ENCODE assay signal across 11 cellular contexts in the genomic region with DNA sequence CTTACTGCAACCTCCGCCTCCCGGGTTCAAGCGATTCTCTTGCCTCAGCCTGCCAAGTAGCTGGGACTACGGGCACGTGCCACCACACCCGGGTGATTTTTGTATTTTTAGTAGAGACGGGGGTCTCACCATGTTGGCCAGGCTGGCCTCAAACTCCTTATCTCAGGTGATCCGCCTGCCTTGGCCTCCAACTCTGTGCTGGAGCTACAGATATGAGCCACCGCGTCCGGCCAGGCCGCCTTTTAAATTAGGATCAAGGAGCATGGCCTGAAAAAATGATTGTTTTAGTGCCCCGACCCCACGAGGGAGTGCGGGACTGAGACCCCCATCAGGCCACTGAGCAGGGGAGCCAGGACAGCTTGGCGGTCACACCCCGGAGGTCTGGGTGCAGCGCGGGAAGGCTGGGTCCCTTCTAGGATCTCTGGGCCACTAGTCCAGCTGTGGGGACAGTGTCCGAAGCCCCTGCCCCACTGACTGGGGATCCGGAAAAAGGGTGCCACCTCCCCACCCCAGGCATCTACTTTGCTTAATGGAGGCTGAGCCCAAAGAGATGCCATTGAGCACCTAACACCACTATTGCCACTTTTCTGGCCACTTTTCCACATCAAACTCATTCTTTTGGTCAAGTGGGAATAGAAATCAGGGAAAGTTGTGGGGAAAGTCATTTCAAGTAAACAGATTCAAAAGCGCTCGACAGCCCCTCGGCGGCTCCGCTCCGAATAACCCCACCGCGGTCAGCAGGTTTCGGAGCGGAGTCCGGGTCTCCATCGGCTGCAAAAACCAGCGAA. TPM values are rescaled to one million over a fixed set of nuclear protein-coding genes. Genes with fewer than 3 reads are reported as not detected.
A peak's percentile ranks its signal among the peaks of the same experiment; 100 is the strongest.
DNase-seq lines count a peak whose midpoint lies in the region; ATAC-seq and TF ChIP-seq lines count a peak whose summit lies in the region.
"Had no signal": no experiment of that assay in that cellular context is flagged by ENCODE, and none has a peak within 500 bp of the region (broad histone marks: within the 10 kb centered on the region; RNA-seq: fewer than 3 reads in every experiment).

No MANE protein-coding gene starts in this region.

- no peaks in the 10 kb centered on the region for H3K27me3 Mint-ChIP-seq in natural killer cell treated with Interleukin-12 subunit alpha and Interleukin-12 subunit beta and Interleukin-15 and Interleukin-18, amount 100 ng/mL, for 72 hours

- no peak for TF ChIP-seq CTCF in AG04450 (IDR thresholded peaks at IDR 0.05; ENCODE audit: low read depth, low read length)
- TF ChIP-seq CTCF in choroid plexus epithelial cell (conservative IDR thresholded peaks at IDR 0.05; ENCODE audit: low read depth, low read length): no peak
- TF ChIP-seq CTCF in WERI-Rb-1 (IDR thresholded peaks at IDR 0.05; ENCODE audit: low read depth, low read length): no peak

- no peaks in the 10 kb centered on the region for H3K36me3 ChIP-seq in WERI-Rb-1
- H3K36me3 ChIP-seq: pancreas, thyroid gland had no signal

- CTCF ChIA-PET in AG04450 (lab: Charles Lee): interaction anchor here (0.6 to 3.0 kb wide), 76 partner anchors 10 to 1623 kb away, joined by 3 to 87 read pairs (median 5); no protein-coding TSS in a partner anchor

- ATAC-seq in natural killer cell treated with Interleukin-12 subunit alpha and Interleukin-12 subunit beta and Interleukin-15 and Interleukin-18, amount 100 ng/mL, for 72 hours: no peak
- no peak for ATAC-seq in HG03520 (IDR thresholded peaks at IDR 0.05; ENCODE audit: unreplicated experiment)
- ATAC-seq in HG03521 (IDR thresholded peaks at IDR 0.05; ENCODE audit: unreplicated experiment): no peak

- POLR2A ChIA-PET in AG04450 (lab: Yijun Ruan, JAX): interaction anchor here (0.6 to 1.1 kb wide), 3 partner anchors 12 to 1256 kb away, joined by 3 to 9 read pairs (median 4); no protein-coding TSS in a partner anchor

- no peaks in the 10 kb centered on the region for H3K36me3 Mint-ChIP-seq in natural killer cell treated with Interleukin-12 subunit alpha and Interleukin-12 subunit beta and Interleukin-15 and Interleukin-18, amount 100 ng/mL, for 72 hours

- H3K4me1 Mint-ChIP-seq in natural killer cell treated with Interleukin-12 subunit alpha and Interleukin-12 subunit beta and Interleukin-15 and Interleukin-18, amount 100 ng/mL, for 72 hours (ENCODE audit: low read depth in 2 of 2): peaks cover 22 to 27% of the 10 kb centered on the region in 2 donors

- H3K9me3 Mint-ChIP-seq in natural killer cell treated with Interleukin-12 subunit alpha and Interleukin-12 subunit beta and Interleukin-15 and Interleukin-18, amount 100 ng/mL, for 72 hours: no peaks in the 10 kb centered on the region

- H3K9me3 ChIP-seq in AG04450 (ENCODE audit: control insufficient read depth, insufficient read depth, low read length) (peaks cover 3% of the 10 kb centered on the region), WERI-Rb-1 (ENCODE audit: severe bottlenecking) (peaks cover 8% of the 10 kb centered on the region)
- H3K9me3 ChIP-seq: pancreas, thyroid gland had no signal

- H3K27ac ChIP-seq in AG04450 (ENCODE audit: low read depth, low read length) (no peak overlapping the region), WERI-Rb-1 (no peak overlapping the region)

- DNase-seq in AG04450 (ENCODE audit: low read depth, low spot score) (no peak), choroid plexus epithelial cell (ENCODE audit: low read depth) (no peak), WERI-Rb-1 (no peak), putamen (ENCODE audit: low spot score) (no peak)
- DNase-seq in Jurkat, Clone E6-1 (ENCODE audit: low read depth, low spot score): no peak
- DNase-seq in natural killer cell treated with Interleukin-12 subunit alpha and Interleukin-12 subunit beta and Interleukin-15 and Interleukin-18, amount 100 ng/mL, for 72 hours (ENCODE audit: low spot score): peak; percentile 59

- H3K4me3 Mint-ChIP-seq in natural killer cell treated with Interleukin-12 subunit alpha and Interleukin-12 subunit beta and Interleukin-15 and Interleukin-18, amount 100 ng/mL, for 72 hours: peak overlapping the region; percentile 90

- H3K27me3 ChIP-seq in AG04450 (ENCODE audit: control insufficient read depth, insufficient read depth, low read length): peaks cover 2% of the 10 kb centered on the region
- H3K27me3 ChIP-seq in WERI-Rb-1 (ENCODE audit: insufficient read depth, low read depth, severe bottlenecking): no peaks in the 10 kb centered on the region
- H3K27me3 ChIP-seq: pancreas, thyroid gland had no signal

- H3K27ac Mint-ChIP-seq in natural killer cell treated with Interleukin-12 subunit alpha and Interleukin-12 subunit beta and Interleukin-15 and Interleukin-18, amount 100 ng/mL, for 72 hours: peak overlapping the region; percentile 88 to 90
- H3K27ac Mint-ChIP-seq: endodermal cell had no signal

- H3K4me3 ChIP-seq in AG04450 (ENCODE audit: low read depth, low read length): peak overlapping the region; percentile 23; the same call in 1 of the 2 replicates
- peak overlapping the region; percentile 39 for H3K4me3 ChIP-seq in Jurkat, Clone E6-1 (ENCODE audit: low read length)
- peak overlapping the region; percentile 14 for H3K4me3 ChIP-seq in choroid plexus epithelial cell (ENCODE audit: low read depth, low read length)
- H3K4me3 ChIP-seq in WERI-Rb-1 (ENCODE audit: low read depth, low read length): no peak overlapping the region

RNA-seq across cellular contexts. Expression of gene DNMT3A, which starts 19.7 kb away (rescaled TPM):
- 4.1 and 6.8 TPM in 2 replicates for polyA plus RNA-seq in AG04450 (2011; rRNA removed)
- polyA minus RNA-seq in AG04450 (2011; rRNA and poly(A)+ RNA removed): 15.2 and 26.0 TPM in 2 replicates
- 55.4 TPM for polyA plus RNA-seq in Jurkat, Clone E6-1 (2012; ENCODE audit: insufficient read depth, insufficient read length)
- 10 to 100 TPM in 1 of 2 donors, 1 to 10 TPM in 1; 8.9 to 32.2 TPM for total RNA-seq in natural killer cell treated with Interleukin-12 subunit alpha and Interleukin-12 subunit beta and Interleukin-15 and Interleukin-18, amount 100 ng/mL, for 72 hours
